9 cellular contexts compared by ENCODE assay signal in genomic region chr10:6014241-6014761, GRCh38. TPM values are rescaled to one million over a fixed set of nuclear protein-coding genes. Genes with fewer than 3 reads are reported as not detected.
DNase-seq lines count a peak whose midpoint lies in the region; ATAC-seq and TF ChIP-seq lines count a peak whose summit lies in the region.
"Had no signal": no experiment of that assay in that cellular context is flagged by ENCODE, and none has a peak within 500 bp of the region (broad histone marks: within the 10 kb centered on the region; RNA-seq: fewer than 3 reads in every experiment).

No MANE protein-coding gene starts in this region.

- H3K4me3 ChIP-seq in mammary epithelial cell (replicated peaks in 1 of 3; ENCODE audit: insufficient read depth in 1 of 3, low read depth in 2 of 3, low read length in 3 of 3) = no peak overlapping the region
- H3K4me3 ChIP-seq in kidney epithelial cell (ENCODE audit: low read depth, low read length) = no peak overlapping the region

- intact Hi-C loops in mammary epithelial cell (cut with micrococcal nuclease) = loop anchor here (1.0 to 2.0 kb wide), 6 partner anchors 36 to 392 kb away; no protein-coding TSS in a partner anchor

- peak; percentile 81 for ATAC-seq in stimulated activated effector memory CD8-positive, alpha-beta T cell treated with anti-CD3 and anti-CD28 coated beads, Interleukin-12 subunit alpha, Interleukin-12 subunit beta, amount 100 ng/mL, for 72 hours
- ATAC-seq in HG02678 (IDR thresholded peaks at IDR 0.05; ENCODE audit: unreplicated experiment) = no peak

- peaks cover 1% of the 10 kb centered on the region for H3K27me3 Mint-ChIP-seq in IgD-negative memory B cell
- H3K27me3 Mint-ChIP-seq in T-helper 1 cell treated with Interleukin-12 subunit alpha and Interleukin-12 subunit beta and Interleukin-4 antibody, amounts not matched to agents 30 μg/mL and 1 μg/mL, for 36 hours (ENCODE audit: low read depth) = no peaks in the 10 kb centered on the region

- H3K79me2 ChIP-seq in mammary epithelial cell (ENCODE audit: insufficient read depth, low read length) = no peaks in the 10 kb centered on the region

- WGBS in mammary epithelial cell (ENCODE audit: low coverage, missing lambda C conversion rate) = 56% methylated on average over 6 of the region's 6 CpGs

- H3K4me1 ChIP-seq in mammary epithelial cell (ENCODE audit: insufficient read depth, low read length) = no peaks in the 10 kb centered on the region

- H4K20me1 ChIP-seq in mammary epithelial cell (ENCODE audit: insufficient read depth, low read length) = no peaks in the 10 kb centered on the region

- H3K9ac ChIP-seq in mammary epithelial cell (ENCODE audit: insufficient read depth, low read length) = no peak overlapping the region

- no peak overlapping the region for H3K4me2 ChIP-seq in mammary epithelial cell (ENCODE audit: insufficient read depth, low read depth, low read length)

- peaks cover 9 to 14% (median 10%) of the 10 kb centered on the region in 3 donors for H3K4me1 Mint-ChIP-seq in IgD-negative memory B cell
- peaks cover 44% of the 10 kb centered on the region for H3K4me1 Mint-ChIP-seq in T-helper 1 cell treated with Interleukin-12 subunit alpha and Interleukin-12 subunit beta and Interleukin-4 antibody, amounts not matched to agents 30 μg/mL and 1 μg/mL, for 36 hours (ENCODE audit: low read depth)
- H3K4me1 Mint-ChIP-seq in stimulated activated effector memory CD8-positive, alpha-beta T cell treated with anti-CD3 and anti-CD28 coated beads, Interleukin-12 subunit alpha, Interleukin-12 subunit beta, amount 100 ng/mL, for 72 hours = peaks cover 79% of the 10 kb centered on the region

- no TSS peak for BruUV-seq in mammary epithelial cell (replicated peaks; lab: Mats Ljungman, UMichigan)

- H3K9me3 ChIP-seq in mammary epithelial cell (replicated peaks; ENCODE audit: insufficient read depth, low read length) = no peaks in the 10 kb centered on the region
- H3K9me3 ChIP-seq: neutrophil had no signal

- peak; percentile 87 for TF ChIP-seq CTCF in 22Rv1 (IDR thresholded peaks at IDR 0.05)
- TF ChIP-seq CTCF in mammary epithelial cell (conservative IDR thresholded peaks at IDR 0.05 in 1 of 2, IDR thresholded peaks at IDR 0.05 in 1 of 2; ENCODE audit: extremely low read depth in 1 of 2, insufficient read depth in 1 of 2, low read depth in 1 of 2, low read length in 2 of 2) = peak; percentile 65 to 72
- TF ChIP-seq CTCF in kidney epithelial cell (IDR thresholded peaks at IDR 0.05; ENCODE audit: insufficient read depth, low read length, poor library complexity, severe bottlenecking) = peak; percentile 67

- CTCF ChIA-PET in mammary epithelial cell (lab: Charles Lee; ENCODE audit: low non-redundant PET) = interaction anchor here (0.6 to 1.4 kb wide), 2 partner anchors 191 to 387 kb away, joined by 3 to 12 read pairs; no protein-coding TSS in a partner anchor

- no peak overlapping the region for H3K4me3 Mint-ChIP-seq in IgD-negative memory B cell
- H3K4me3 Mint-ChIP-seq in T-helper 1 cell treated with Interleukin-12 subunit alpha and Interleukin-12 subunit beta and Interleukin-4 antibody, amounts not matched to agents 30 μg/mL and 1 μg/mL, for 36 hours = peak overlapping the region; percentile 53
- peak overlapping the region; percentile 15 for H3K4me3 Mint-ChIP-seq in stimulated activated effector memory CD8-positive, alpha-beta T cell treated with anti-CD3 and anti-CD28 coated beads, Interleukin-12 subunit alpha, Interleukin-12 subunit beta, amount 100 ng/mL, for 72 hours

- no peaks in the 10 kb centered on the region for H3K9me3 Mint-ChIP-seq in IgD-negative memory B cell
- peaks cover under 1% of the 10 kb centered on the region for H3K9me3 Mint-ChIP-seq in T-helper 1 cell treated with Interleukin-12 subunit alpha and Interleukin-12 subunit beta and Interleukin-4 antibody, amounts not matched to agents 30 μg/mL and 1 μg/mL, for 36 hours
- peaks cover 2% of the 10 kb centered on the region for H3K9me3 Mint-ChIP-seq in stimulated activated effector memory CD8-positive, alpha-beta T cell treated with anti-CD3 and anti-CD28 coated beads, Interleukin-12 subunit alpha, Interleukin-12 subunit beta, amount 100 ng/mL, for 72 hours

- H3K36me3 ChIP-seq in mammary epithelial cell (ENCODE audit: insufficient read depth, low read length) (no peaks in the 10 kb centered on the region), kidney epithelial cell (ENCODE audit: control insufficient read depth, insufficient read depth, low read length) (no peaks in the 10 kb centered on the region)
- H3K36me3 ChIP-seq: neutrophil had no signal

- no peaks in the 10 kb centered on the region for H3K36me3 Mint-ChIP-seq in IgD-negative memory B cell
- H3K36me3 Mint-ChIP-seq in T-helper 1 cell treated with Interleukin-12 subunit alpha and Interleukin-12 subunit beta and Interleukin-4 antibody, amounts not matched to agents 30 μg/mL and 1 μg/mL, for 36 hours (ENCODE audit: low read depth) = peaks cover 61% of the 10 kb centered on the region
- peaks cover 100% of the 10 kb centered on the region for H3K36me3 Mint-ChIP-seq in stimulated activated effector memory CD8-positive, alpha-beta T cell treated with anti-CD3 and anti-CD28 coated beads, Interleukin-12 subunit alpha, Interleukin-12 subunit beta, amount 100 ng/mL, for 72 hours

- peak; percentile 20 for DNase-seq in GDM1 (lab: John Stamatoyannopoulos, UW)
- peak; percentile 32 for DNase-seq in mammary epithelial cell
- no peak for DNase-seq in kidney epithelial cell (ENCODE audit: low read depth)
- peak in 1 of 2 donors; percentile 67 for DNase-seq in stimulated activated effector memory CD8-positive, alpha-beta T cell treated with anti-CD3 and anti-CD28 coated beads, Interleukin-12 subunit alpha, Interleukin-12 subunit beta, amount 100 ng/mL, for 72 hours (ENCODE audit: low spot score in 2 of 2)

- in situ Hi-C loops in mammary epithelial cell (cut with MboI; ENCODE audit: low sequenced_read_pairs in 2 of 2) = no loop called here

- H2AFZ ChIP-seq in mammary epithelial cell (ENCODE audit: low read depth, low read length) = no peak overlapping the region

- H3K27ac ChIP-seq in 22Rv1 (no peak overlapping the region), mammary epithelial cell (ENCODE audit: insufficient read depth, low read depth, low read length) (no peak overlapping the region)
- H3K27ac ChIP-seq: neutrophil had no signal

- dilution Hi-C loops in mammary epithelial cell (cut with HindIII; ENCODE audit: low sequenced_read_pairs) = no loop called here

- H3K27me3 ChIP-seq in mammary epithelial cell (ENCODE audit: insufficient read depth, low read length) (no peaks in the 10 kb centered on the region), kidney epithelial cell (ENCODE audit: control insufficient read depth, insufficient read depth, low read length) (peaks cover 9% of the 10 kb centered on the region)
- H3K27me3 ChIP-seq: neutrophil had no signal

- peak overlapping the region; percentile 48 to 87 (median 74) for H3K27ac Mint-ChIP-seq in IgD-negative memory B cell
- H3K27ac Mint-ChIP-seq in T-helper 1 cell treated with Interleukin-12 subunit alpha and Interleukin-12 subunit beta and Interleukin-4 antibody, amounts not matched to agents 30 μg/mL and 1 μg/mL, for 36 hours = peak overlapping the region; percentile 93
- peak overlapping the region; percentile 89 for H3K27ac Mint-ChIP-seq in stimulated activated effector memory CD8-positive, alpha-beta T cell treated with anti-CD3 and anti-CD28 coated beads, Interleukin-12 subunit alpha, Interleukin-12 subunit beta, amount 100 ng/mL, for 72 hours

RNA-seq across cellular contexts. Expression of gene IL15RA, which starts 37.0 kb away (rescaled TPM):
- 6.4 TPM for polyA plus RNA-seq in IgD-negative memory B cell
- 1 to 10 TPM; 1.8 to 2.2 TPM for total RNA-seq in mammary epithelial cell
- polyA plus RNA-seq in mammary epithelial cell = 2.6 TPM
- 1.3 TPM for polyA minus RNA-seq in mammary epithelial cell
- total RNA-seq in kidney epithelial cell = 23.1 and 23.6 TPM in 2 replicates

RNA-seq across cellular contexts. Expression of gene IL2RA, which starts 47.9 kb away (rescaled TPM):
- 27.2 TPM for polyA plus RNA-seq in IgD-negative memory B cell
- not detected for total RNA-seq in mammary epithelial cell
- polyA plus RNA-seq in mammary epithelial cell = not detected
- not detected for polyA minus RNA-seq in mammary epithelial cell
- 0.34 TPM in 1 of 2 replicates, not detected in the other for total RNA-seq in kidney epithelial cell

Comparison
In these comparisons a context has a peak if more than half of its experiments do, and no peak if none do; other contexts are left out.
1. H3K4me3 Mint-ChIP-seq: peak in T-helper 1 cell treated with Interleukin-12 subunit alpha and Interleukin-12 subunit beta and Interleukin-4 antibody, amounts not matched to agents 30 μg/mL and 1 μg/mL, for 36 hours (single experiment) and stimulated activated effector memory CD8-positive, alpha-beta T cell treated with anti-CD3 and anti-CD28 coated beads, Interleukin-12 subunit alpha, Interleukin-12 subunit beta, amount 100 ng/mL, for 72 hours (single experiment); none in IgD-negative memory B cell (0 of 4).
2. Peak in every context shown above with its lines, with median percentiles within 50 percentile points of each other: CTCF ChIP-seq and H3K27ac Mint-ChIP-seq.